26 cellular contexts compared by ENCODE assay signal in the genomic region with DNA sequence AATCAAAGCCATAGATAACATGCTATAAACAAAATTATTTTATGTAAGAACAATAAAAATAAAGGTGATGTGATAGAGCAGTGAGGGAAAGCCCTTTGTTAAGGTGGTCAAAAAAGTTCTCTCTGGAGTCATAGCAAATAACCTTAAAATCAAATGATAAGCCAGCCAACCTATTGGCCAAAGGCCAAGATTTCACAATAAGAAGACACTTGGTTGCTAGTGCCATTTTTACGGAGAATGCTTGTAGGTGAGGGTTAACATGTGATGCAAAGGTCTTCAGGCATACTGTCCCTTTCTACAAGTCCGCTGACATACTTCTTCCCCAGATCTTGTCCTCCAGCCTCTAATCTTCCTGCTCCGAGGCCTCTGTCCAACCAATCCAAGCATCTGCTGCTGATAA.
"Had no signal": no experiment of that assay in that cellular context is flagged by ENCODE, and none has a peak within 500 bp of the region (broad histone marks: within the 10 kb centered on the region; RNA-seq: fewer than 3 reads in every experiment).

No MANE protein-coding gene starts in this region.

- H3K4me3 ChIP-seq: stomach, suprapubic skin, testis, thoracic aorta, thyroid gland, tibial artery, tibial nerve, transverse colon, upper lobe of left lung, upper lobe of right lung, uterus, vagina had no signal

- H3K9me3 ChIP-seq: stomach, suprapubic skin, testis, thoracic aorta, thyroid gland, tibial artery, tibial nerve, transverse colon, upper lobe of left lung, upper lobe of right lung, uterus, vagina had no signal

- ATAC-seq: stimulated activated effector memory CD8-positive, alpha-beta T cell treated with anti-CD3 and anti-CD28 coated beads, Interleukin-12 subunit alpha, Interleukin-12 subunit beta, amount 100 ng/mL, for 72 hours; stimulated activated memory B cell treated with anti-CD40 and anti-IgM and Interleukin-4, amounts not matched to agents 10 μg/mL and 1 μg/mL and 100 μg/mL, for 72 hours; stimulated activated naive B cell treated with anti-CD40 and anti-IgM and Interleukin-4, amounts not matched to agents 10 μg/mL and 1 μg/mL and 100 μg/mL, for 72 hours; stimulated activated naive CD8-positive, alpha-beta T cell treated with anti-CD3 and anti-CD28 coated beads, Interleukin-15, amount 100 ng/mL, for 72 hours; stimulated activated naive CD8-positive, alpha-beta T cell treated with anti-CD3 and anti-CD28 coated beads, Interleukin-15, Interleukin-2, amounts not matched to agents 100 U/mL and 50 U/mL, for 24 hours; upper lobe of right lung had no signal

- H3K27me3 ChIP-seq: stomach, suprapubic skin, testis, thyroid gland, tibial artery, tibial nerve, transverse colon, upper lobe of left lung, upper lobe of right lung, uterus, vagina had no signal

- FAIRE-seq: urothelium cell line had no signal

- H3K4me1 ChIP-seq: stomach, testis, thyroid gland, tibial artery, tibial nerve, transverse colon, upper lobe of left lung, upper lobe of right lung, uterus, vagina had no signal

- H3K27ac ChIP-seq: stomach, suprapubic skin, testis, thoracic aorta, thyroid gland, tibial artery, tibial nerve, transverse colon, upper lobe of left lung, upper lobe of right lung, uterus, vagina had no signal

- H3K36me3 ChIP-seq: stomach, suprapubic skin, thoracic aorta, thyroid gland, tibial artery, tibial nerve, transverse colon, upper lobe of left lung, upper lobe of right lung, uterus, vagina had no signal

- DNase-seq: stimulated activated CD4-positive, alpha-beta T cell treated with anti-CD3 and anti-CD28 coated beads, Interleukin-2, amount 100 ng/mL, for 48 hours; stimulated activated CD4-positive, alpha-beta T cell treated with anti-CD3 and anti-CD28 coated beads, Interleukin-4, amount 100 ng/mL, for 24 hours; stimulated activated CD4-positive, alpha-beta T cell treated with anti-CD3 and anti-CD28 coated beads, Interleukin-4, amount 100 ng/mL, for 4 hours; stimulated activated CD8-positive, alpha-beta memory T cell treated with anti-CD3 and anti-CD28 coated beads, Interleukin-4, amount 100 ng/mL, for 48 hours; stimulated activated naive B cell treated with anti-CD40 and anti-IgM and Interleukin-4, amounts not matched to agents 10 μg/mL and 1 μg/mL and 100 μg/mL, for 72 hours; stimulated activated naive CD4-positive, alpha-beta T cell; stimulated activated naive CD4-positive, alpha-beta T cell treated with Interleukin-2 at 50 U/mL for 16 hours; stimulated activated naive CD8-positive, alpha-beta T cell treated with anti-CD3 and anti-CD28 coated beads, Interleukin-15, amount 100 ng/mL, for 72 hours; stimulated activated naive CD8-positive, alpha-beta T cell treated with anti-CD3 and anti-CD28 coated beads, Interleukin-15, Interleukin-2, amounts not matched to agents 100 U/mL and 50 U/mL, for 24 hours; stomach; substantia nigra; testis; thyroid gland; tibial artery; transverse colon; trophoblast cell; upper lobe of left lung; upper lobe of right lung; uterus had no signal
